Comparison of ENCODE assay signal across 8 cellular contexts in genomic region chr9:20604561-20604960, GRCh38. TPM values are rescaled to one million over a fixed set of nuclear protein-coding genes. Genes with fewer than 3 reads are reported as not detected.
DNase-seq lines count a peak whose midpoint lies in the region; ATAC-seq and TF ChIP-seq lines count a peak whose summit lies in the region.

No MANE protein-coding gene starts in this region.

- H3K4me3 ChIP-seq in Loucy (ENCODE audit: low read length, poor library complexity, severe bottlenecking) (peak overlapping the region; percentile 68), gastroesophageal sphincter (peak overlapping the region; percentile 21 to 22)

- no peak overlapping the region for H2AFZ ChIP-seq in Loucy (ENCODE audit: low read length)

- no peaks in the 10 kb centered on the region for H3K9me2 ChIP-seq in Loucy (replicated peaks; ENCODE audit: low read depth, low read length)

- H3K9me3 ChIP-seq in Loucy (ENCODE audit: insufficient read depth, low read depth, low read length) (no peaks in the 10 kb centered on the region), gastroesophageal sphincter (no peaks in the 10 kb centered on the region)

- H3K9ac ChIP-seq in Loucy (ENCODE audit: low read depth, low read length, poor library complexity, severe bottlenecking): peak overlapping the region; percentile 46

- peaks cover 60% of the 10 kb centered on the region for H4K20me1 ChIP-seq in Loucy (ENCODE audit: insufficient read depth, low read length, poor library complexity, severe bottlenecking)

- H3K27ac ChIP-seq in gastroesophageal sphincter: peak overlapping the region; percentile 3 to 65 (median 58)
- no peak overlapping the region for H3K27ac ChIP-seq in foreskin keratinocyte

- H3K27me3 ChIP-seq in Loucy (ENCODE audit: insufficient read depth, low read length, poor library complexity, severe bottlenecking) (no peaks in the 10 kb centered on the region), gastroesophageal sphincter (no peaks in the 10 kb centered on the region), foreskin keratinocyte (no peaks in the 10 kb centered on the region)

- H3K4me1 ChIP-seq in Loucy (ENCODE audit: insufficient read depth, low read length, poor library complexity, severe bottlenecking) (peaks cover 77% of the 10 kb centered on the region), gastroesophageal sphincter (peaks cover 13 to 67% (median 14%) of the 10 kb centered on the region in 3 donors), foreskin keratinocyte (peaks cover 2% of the 10 kb centered on the region)

- no peak for TF ChIP-seq CTCF in Loucy (conservative IDR thresholded peaks at IDR 0.05; ENCODE audit: low read length)
- TF ChIP-seq CTCF in gastroesophageal sphincter (IDR thresholded peaks at IDR 0.05): no peak
- TF ChIP-seq CTCF in foreskin keratinocyte (conservative IDR thresholded peaks at IDR 0.05): no peak

- peak overlapping the region; percentile 76 for H3K4me2 ChIP-seq in Loucy (ENCODE audit: low read depth, low read length, poor library complexity, severe bottlenecking)

- TF ChIP-seq POLR2A in gastroesophageal sphincter (IDR thresholded peaks at IDR 0.05): no peak

- H3K36me3 ChIP-seq in Loucy (ENCODE audit: insufficient read depth, low read length): no peaks in the 10 kb centered on the region
- H3K36me3 ChIP-seq in gastroesophageal sphincter: no peaks in the 10 kb centered on the region

- ATAC-seq in GM21447 (IDR thresholded peaks at IDR 0.05; ENCODE audit: unreplicated experiment) (peak; percentile 79), gastroesophageal sphincter (no peak), foreskin keratinocyte (no peak)

- H3K79me2 ChIP-seq in Loucy (ENCODE audit: insufficient read depth, low read length): peaks cover 98% of the 10 kb centered on the region

- no peak for TF ChIP-seq EP300 in gastroesophageal sphincter (IDR thresholded peaks at IDR 0.05)

- 13 to 15% methylated on average over 5 of the region's 5 CpGs for WGBS in gastroesophageal sphincter (ENCODE audit: low coverage in 1 of 2), 2 donors

- no peaks in the 10 kb centered on the region for H3F3A ChIP-seq in Loucy (ENCODE audit: low read depth)

- peak; percentile 8 for DNase-seq in GDM1 (lab: John Stamatoyannopoulos, UW)
- DNase-seq in activated gamma-delta T cell (lab: John Stamatoyannopoulos, UW): no peak
- DNase-seq in foreskin keratinocyte: no peak
- no peak for DNase-seq in pons (ENCODE audit: low spot score)
- no peak for DNase-seq in iPS-NIHi7 (ENCODE audit: extremely low spot score)

RNA-seq across cellular contexts. Expression of gene MLLT3, which starts 17.7 kb away (rescaled TPM):
- 10 to 100 TPM; 21.2 to 37.2 (median 29.6) TPM for total RNA-seq in gastroesophageal sphincter
- total RNA-seq in foreskin keratinocyte: 11.9 and 16.9 TPM in 2 replicates
- 8.0 and 8.1 TPM in 2 replicates for polyA plus RNA-seq in foreskin keratinocyte
